Comparison of ENCODE assay signal across 15 cellular contexts in the genomic region with DNA sequence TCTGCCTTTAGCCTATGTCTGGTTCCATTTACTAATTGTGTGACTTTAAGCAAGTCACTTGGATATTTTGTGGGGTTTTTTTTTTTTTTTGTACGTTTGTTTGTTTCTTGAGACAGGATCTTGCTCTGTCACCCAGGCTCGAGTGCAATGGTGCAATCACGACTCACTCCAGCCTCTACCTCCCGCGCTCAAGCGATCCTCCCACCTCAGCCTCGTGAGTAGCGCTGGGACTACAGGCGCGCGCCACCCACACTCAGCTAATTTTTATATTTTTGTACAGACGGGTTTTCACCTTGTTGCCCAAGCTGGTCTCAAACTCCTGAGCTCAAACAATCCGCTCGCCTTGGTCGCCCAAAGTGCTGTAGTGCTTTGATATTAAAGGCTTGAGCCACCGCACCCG. TPM values are rescaled to one million over a fixed set of nuclear protein-coding genes. Genes with fewer than 3 reads are reported as not detected.
DNase-seq lines count a peak whose midpoint lies in the region; ATAC-seq, FAIRE-seq and TF ChIP-seq lines count a peak whose summit lies in the region.
"Had no signal": no experiment of that assay in that cellular context is flagged by ENCODE, and none has a peak within 500 bp of the region (broad histone marks: within the 10 kb centered on the region; RNA-seq: fewer than 3 reads in every experiment).

No MANE protein-coding gene starts in this region.

- POLR2A ChIA-PET in activated CD4-positive, alpha-beta memory T cell treated with anti-CD3 and anti-CD28 coated beads, Interleukin-2, amount 10 ng/mL, durations not matched to agents 7 days and 5 days (lab: Charles Lee): interaction anchor here (1.6 to 2.5 kb wide), 3 partner anchors 34 to 59 kb away, joined by 3 to 16 read pairs (median 16); a partner anchor contains a TSS

- peak overlapping the region in 9 of 11 experiments; percentile 20 to 93 (median 84); a peak in 11 of 22 replicates for H3K4me2 ChIP-seq in BLaER1 treated with 17β-estradiol and CSF1 and Interleukin-3, amounts not matched to agents 10 nM and 100 nM
- no peak overlapping the region for H3K4me2 ChIP-seq in GM23338

- no peaks in the 10 kb centered on the region for H3F3A ChIP-seq in GM23338 (replicated peaks; ENCODE audit: low read depth)

- no peak overlapping the region for H2AFZ ChIP-seq in GM23338

- H3K9me2 ChIP-seq in GM23338 (ENCODE audit: insufficient read depth): no peaks in the 10 kb centered on the region

- H3K36me3 ChIP-seq in BLaER1 treated with 17β-estradiol and CSF1 and Interleukin-3, amounts not matched to agents 10 nM and 100 nM: peaks cover 14 to 17% (median 16%) of the 10 kb centered on the region in 11 experiments
- H3K36me3 ChIP-seq in GM23338 (ENCODE audit: insufficient read depth) (0 out of 2 replicates have a peak, but pooled peaks cover 4% of the 10 kb centered on the region), kidney (ENCODE audit: control insufficient read depth in 1 of 2, insufficient read depth in 2 of 2, low read length in 2 of 2) (no peaks in the 10 kb centered on the region)

- TF ChIP-seq CTCF in GM23338 (conservative IDR thresholded peaks at IDR 0.05; ENCODE audit: low read depth in 2 of 2) (no peak), natural killer cell (IDR thresholded peaks at IDR 0.05) (no peak), Calu3 (IDR thresholded peaks at IDR 0.05; ENCODE audit: unreplicated experiment) (no peak), kidney (IDR thresholded peaks at IDR 0.05; ENCODE audit: borderline replicate concordance, extremely low read depth, insufficient read depth) (no peak)

- intact Hi-C loops in natural killer cell (cut with micrococcal nuclease) (no loop called here), Calu3 (cut with micrococcal nuclease; ENCODE audit: unreplicated experiment) (no loop called here), kidney (cut with DNase I) (no loop called here)

- H3K4me1 Mint-ChIP-seq in GM23338 (peaks cover 4% of the 10 kb centered on the region; the same call in 2 of the 3 replicates), natural killer cell (peaks cover 14 to 21% of the 10 kb centered on the region in 2 donors), Calu3 (ENCODE audit: low read depth, unreplicated experiment) (peaks cover 29% of the 10 kb centered on the region)
- H3K4me1 Mint-ChIP-seq in activated CD4-positive, alpha-beta memory T cell treated with anti-CD3 and anti-CD28 coated beads, Interleukin-2, amount 10 ng/mL, durations not matched to agents 7 days and 5 days: peaks cover 36% of the 10 kb centered on the region

- peaks cover 7% of the 10 kb centered on the region; the same call in 2 of the 3 replicates for H3K36me3 Mint-ChIP-seq in GM23338 (ENCODE audit: low read depth)
- H3K36me3 Mint-ChIP-seq in activated CD4-positive, alpha-beta memory T cell treated with anti-CD3 and anti-CD28 coated beads, Interleukin-2, amount 10 ng/mL, durations not matched to agents 7 days and 5 days (ENCODE audit: low read depth): peaks cover 11% of the 10 kb centered on the region
- H3K36me3 Mint-ChIP-seq in natural killer cell: no peaks in the 10 kb centered on the region
- H3K36me3 Mint-ChIP-seq in Calu3 (ENCODE audit: insufficient read depth, unreplicated experiment): peaks cover 26% of the 10 kb centered on the region

- peak overlapping the region in 2 of 11 experiments; percentile 90 to 95; a peak in 3 of 22 replicates for H3K27ac ChIP-seq in BLaER1 treated with 17β-estradiol and CSF1 and Interleukin-3, amounts not matched to agents 10 nM and 100 nM
- H3K27ac ChIP-seq in GM23338 (ENCODE audit: low read depth): peak overlapping the region; percentile 76; the same call in 1 of the 2 replicates
- H3K27ac ChIP-seq in kidney (ENCODE audit: low read depth in 2 of 2, low read length in 2 of 2): no peak overlapping the region

- no peaks in the 10 kb centered on the region for H3K27me3 ChIP-seq in BLaER1 treated with 17β-estradiol and CSF1 and Interleukin-3, amounts not matched to agents 10 nM and 100 nM
- no peaks in the 10 kb centered on the region for H3K27me3 ChIP-seq in GM23338 (ENCODE audit: insufficient read depth)

- no peak overlapping the region for H3K27ac Mint-ChIP-seq in GM23338
- H3K27ac Mint-ChIP-seq in activated CD4-positive, alpha-beta memory T cell treated with anti-CD3 and anti-CD28 coated beads, Interleukin-2, amount 10 ng/mL, durations not matched to agents 7 days and 5 days: no peak overlapping the region
- H3K27ac Mint-ChIP-seq in natural killer cell: no peak overlapping the region
- H3K27ac Mint-ChIP-seq in Calu3 (ENCODE audit: unreplicated experiment): no peak overlapping the region

- no peak for FAIRE-seq in kidney (lab: Jason Lieb, UNC)
- FAIRE-seq: RCC 7860 had no signal

- H3K27me3 Mint-ChIP-seq in GM23338 (ENCODE audit: insufficient read depth, low read depth, poor library complexity): peaks cover 6% of the 10 kb centered on the region
- peaks cover 9% of the 10 kb centered on the region for H3K27me3 Mint-ChIP-seq in activated CD4-positive, alpha-beta memory T cell treated with anti-CD3 and anti-CD28 coated beads, Interleukin-2, amount 10 ng/mL, durations not matched to agents 7 days and 5 days
- peaks cover 6 to 9% of the 10 kb centered on the region in 2 donors for H3K27me3 Mint-ChIP-seq in natural killer cell (ENCODE audit: low read depth in 2 of 2)
- no peaks in the 10 kb centered on the region for H3K27me3 Mint-ChIP-seq in Calu3 (ENCODE audit: unreplicated experiment)

- no peaks in the 10 kb centered on the region for H3K9me3 ChIP-seq in BLaER1 treated with 17β-estradiol and CSF1 and Interleukin-3, amounts not matched to agents 10 nM and 100 nM (replicated peaks in 1 of 11)
- no peaks in the 10 kb centered on the region for H3K9me3 ChIP-seq in kidney (ENCODE audit: control insufficient read depth in 1 of 2, low read length in 2 of 2)

- H4K20me1 ChIP-seq in BLaER1 treated with 17β-estradiol and CSF1 and Interleukin-3, amounts not matched to agents 10 nM and 100 nM: peaks cover 0 to 4% (median 0%) of the 10 kb centered on the region in 11 experiments; a peak in 2 of 22 replicates
- no peaks in the 10 kb centered on the region for H4K20me1 ChIP-seq in GM23338 (replicated peaks; ENCODE audit: insufficient read depth)

- H3K4me1 ChIP-seq in BLaER1 treated with 17β-estradiol and CSF1 and Interleukin-3, amounts not matched to agents 10 nM and 100 nM: peaks cover 31 to 50% (median 42%) of the 10 kb centered on the region in 10 experiments
- H3K4me1 ChIP-seq in GM23338 (ENCODE audit: insufficient read depth) (0 out of 2 replicates have a peak, but pooled peaks cover 7% of the 10 kb centered on the region), kidney (ENCODE audit: control insufficient read depth in 1 of 2, insufficient read depth in 1 of 2, low read depth in 1 of 2, low read length in 2 of 2) (peaks cover 3 to 6% of the 10 kb centered on the region in 2 donors)

- no peak overlapping the region for H3K4me3 ChIP-seq in BLaER1 treated with 17β-estradiol and CSF1 and Interleukin-3, amounts not matched to agents 10 nM and 100 nM
- H3K4me3 ChIP-seq in GM23338 (no peak overlapping the region), kidney (ENCODE audit: low read length in 2 of 2) (no peak overlapping the region)

- H3K9ac ChIP-seq in BLaER1 treated with 17β-estradiol and CSF1 and Interleukin-3, amounts not matched to agents 10 nM and 100 nM: no peak overlapping the region; a peak in 2 of 22 replicates
- no peak overlapping the region for H3K9ac ChIP-seq in kidney (ENCODE audit: low read length in 2 of 2)

- peaks cover 36% of the 10 kb centered on the region for H3K79me2 ChIP-seq in GM23338 (replicated peaks; ENCODE audit: insufficient read depth)

- DNase-seq in GM23338 (ENCODE audit: low spot score) (no peak), natural killer cell (no peak), Calu3 (no peak), SHP77 (lab: John Stamatoyannopoulos, UW) (no peak), NCI-H510A treated with DMSO at 0.1 percent for 48 hours (lab: John Stamatoyannopoulos, UW) (no peak), kidney (no peak)
- DNase-seq in activated CD4-positive, alpha-beta memory T cell treated with anti-CD3 and anti-CD28 coated beads, Interleukin-2, amount 10 ng/mL, durations not matched to agents 7 days and 5 days: no peak
- DNase-seq: activated CD8-positive, alpha-beta memory T cell treated with anti-CD3 and anti-CD28 coated beads for 24 hours; activated gamma-delta T cell treated with Interleukin-2 at 50 U/mL for 16 hours; DMS 273 treated with DMSO at 0.1 percent for 48 hours; HCEC 1CT; NCI-H1048 had no signal

- ATAC-seq in GM23338: no peak
- ATAC-seq in natural killer cell: no peak

- CTCF ChIA-PET in activated CD4-positive, alpha-beta memory T cell treated with anti-CD3 and anti-CD28 coated beads, Interleukin-2, amount 10 ng/mL, durations not matched to agents 7 days and 5 days (lab: Charles Lee): interaction anchor here (0.6 to 3.9 kb wide), 6 partner anchors 34 to 64 kb away, joined by 3 to 28 read pairs (median 6); a partner anchor contains a TSS
- CTCF ChIA-PET in Calu3 (lab: Charles Lee): interaction anchor here (0.7 to 1.7 kb wide), 2 partner anchors 42 to 74 kb away, joined by 3 to 19 read pairs; a partner anchor contains a TSS

- H3K4me3 Mint-ChIP-seq in GM23338 (peak overlapping the region; percentile 45; the same call in 2 of the 3 replicates), natural killer cell (peak overlapping the region; percentile 50), Calu3 (ENCODE audit: low read depth, unreplicated experiment) (no peak overlapping the region)
- peak overlapping the region; percentile 46 for H3K4me3 Mint-ChIP-seq in activated CD4-positive, alpha-beta memory T cell treated with anti-CD3 and anti-CD28 coated beads, Interleukin-2, amount 10 ng/mL, durations not matched to agents 7 days and 5 days

- no TSS peak for BruUV-seq in Calu3 (replicated peaks; lab: Mats Ljungman, UMichigan)

- H3K9me3 Mint-ChIP-seq in GM23338 (no peaks in the 10 kb centered on the region), natural killer cell (no peaks in the 10 kb centered on the region), Calu3 (ENCODE audit: low read depth, unreplicated experiment) (no peaks in the 10 kb centered on the region)
- H3K9me3 Mint-ChIP-seq in activated CD4-positive, alpha-beta memory T cell treated with anti-CD3 and anti-CD28 coated beads, Interleukin-2, amount 10 ng/mL, durations not matched to agents 7 days and 5 days: no peaks in the 10 kb centered on the region

RNA-seq across cellular contexts. Expression of a gene that starts 1.1 kb away (rescaled TPM):
- total RNA-seq in GM23338 (2014; rRNA removed; shearing (Covaris generic)): 85.4 and 119 TPM in 2 replicates
- polyA plus RNA-seq in GM23338 (2016; fragmentation: Nextera tagmentation; extraction: Ambion mirVana) (256 and 279 TPM in 2 replicates), kidney (ENCODE audit: insufficient read depth, low read depth, low replicate concordance) (85.8 TPM)
- total RNA-seq in activated CD4-positive, alpha-beta memory T cell treated with anti-CD3 and anti-CD28 coated beads, Interleukin-2, amount 10 ng/mL, durations not matched to agents 7 days and 5 days: 10 to 100 TPM; 52.3 to 55.8 TPM
- total RNA-seq in natural killer cell (10 to 100 TPM; 28.0 to 39.1 (median 37.6) TPM), Calu3 (2022) (67.5 and 71.9 TPM in 2 replicates), kidney (48.9 TPM)

RNA-seq across cellular contexts. Expression of a gene that starts 42.4 kb away (rescaled TPM):
- 2.0 and 2.9 TPM in 2 replicates for total RNA-seq in GM23338 (2014; rRNA removed; shearing (Covaris generic))
- 2.2 and 2.3 TPM in 2 replicates for polyA plus RNA-seq in GM23338 (2016; fragmentation: Nextera tagmentation; extraction: Ambion mirVana)
- total RNA-seq in activated CD4-positive, alpha-beta memory T cell treated with anti-CD3 and anti-CD28 coated beads, Interleukin-2, amount 10 ng/mL, durations not matched to agents 7 days and 5 days: 10 to 100 TPM; 67.9 to 69.1 TPM
- 1 to 10 TPM; 5.1 to 9.9 (median 7.8) TPM for total RNA-seq in natural killer cell
- total RNA-seq in Calu3 (2022): 6.4 and 7.2 TPM in 2 replicates
- 7.8 TPM for total RNA-seq in kidney
- 6.0 TPM for polyA plus RNA-seq in kidney (ENCODE audit: insufficient read depth, low read depth, low replicate concordance)

RNA-seq across cellular contexts. Expression of a gene that starts 56.0 kb away (rescaled TPM):
- 0.08 TPM in 1 of 2 replicates, not detected in the other for total RNA-seq in GM23338 (2014; rRNA removed; shearing (Covaris generic))
- polyA plus RNA-seq in GM23338 (2016; fragmentation: Nextera tagmentation; extraction: Ambion mirVana): 0.08 TPM in 1 of 2 replicates, not detected in the other
- under 1 TPM; 0.43 to 0.78 TPM for total RNA-seq in activated CD4-positive, alpha-beta memory T cell treated with anti-CD3 and anti-CD28 coated beads, Interleukin-2, amount 10 ng/mL, durations not matched to agents 7 days and 5 days
- not detected for total RNA-seq in natural killer cell
- 0.24 TPM in 1 of 2 replicates, not detected in the other for total RNA-seq in Calu3 (2022)
- 2.5 TPM for total RNA-seq in kidney
- polyA plus RNA-seq in kidney (ENCODE audit: insufficient read depth, low read depth, low replicate concordance): 29.9 TPM
- total RNA-seq: myocyte had no signal
